ENCODE assay signal across 1 cellular context in the genomic region with DNA sequence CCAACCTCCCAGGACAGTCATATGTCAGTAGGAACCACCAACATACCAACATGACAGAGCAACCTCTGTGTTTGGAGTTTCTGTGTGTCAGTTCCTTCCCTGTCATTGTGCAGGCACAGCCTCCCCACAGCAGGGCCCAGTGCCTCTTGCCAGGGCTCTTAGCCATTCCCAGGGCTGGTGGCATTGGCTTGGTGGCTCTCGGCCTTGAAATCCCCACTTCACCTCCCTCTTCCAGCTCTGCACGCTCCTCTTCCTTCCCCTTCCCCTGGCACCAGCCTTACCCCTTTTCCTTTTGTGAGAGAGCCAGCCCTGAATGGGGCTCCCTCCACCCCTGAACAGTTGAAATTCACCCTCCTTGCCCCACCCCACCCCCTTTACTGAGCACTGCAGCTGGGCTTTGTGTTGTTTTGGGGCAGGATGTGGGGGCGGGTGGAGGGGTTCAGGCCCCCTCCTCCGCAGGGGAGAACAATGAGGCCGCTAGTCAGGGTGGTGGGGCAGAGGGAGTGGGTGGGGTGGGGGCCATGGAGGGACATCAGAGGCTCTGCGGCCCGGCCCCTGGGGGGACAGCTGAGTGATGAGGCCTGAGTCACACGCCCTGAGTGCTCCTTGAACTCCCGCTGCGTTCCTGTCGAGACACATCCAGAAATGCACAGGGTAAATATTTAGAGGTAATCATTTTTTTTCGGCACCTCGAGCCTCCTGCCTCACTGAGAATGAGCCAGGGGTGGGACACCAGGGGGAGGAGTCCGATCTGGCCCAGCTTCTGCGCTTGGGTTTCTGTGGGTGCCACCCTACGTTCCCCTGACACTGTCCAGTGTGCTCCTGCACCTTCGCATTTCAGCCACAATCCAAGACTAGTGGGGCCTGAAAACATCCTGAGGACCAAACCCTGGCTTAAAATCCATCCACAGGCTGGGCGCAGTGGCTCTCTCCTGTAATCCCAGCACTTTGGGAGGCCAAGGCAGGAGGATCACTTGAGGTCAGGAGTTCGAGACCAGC.
TF ChIP-seq lines count a peak whose summit lies in the region.

No MANE protein-coding gene starts in this region.

TF ChIP-seq in HEK293, 187 proteins besides CTCF, POLR2A, EP300 and RAD21 (continued from another document and continues in another):
- TF ChIP-seq AEBP2 (tag by site-specific recombination; IDR thresholded peaks at IDR 0.05; ENCODE audit: borderline replicate concordance) (no peak), ZNF221 (tag by site-specific recombination; IDR thresholded peaks at IDR 0.05; ENCODE audit: borderline replicate concordance) (no peak), ZBTB48 (tag by site-specific recombination; IDR thresholded peaks at IDR 0.05) (peak; percentile 53; the same call in 1 of the 2 replicates), ZBTB7A (tag by site-specific recombination; IDR thresholded peaks at IDR 0.05; ENCODE audit: low read depth) (no peak), ZFP37 (tag by site-specific recombination; IDR thresholded peaks at IDR 0.05) (no peak), IKZF3 (tag by site-specific recombination; IDR thresholded peaks at IDR 0.05) (0 out of 2 replicates have a peak, but pooled peaks have one; percentile 29), ZNF146 (tag by site-specific recombination; IDR thresholded peaks at IDR 0.05) (no peak), KLF7 (tag by site-specific recombination; IDR thresholded peaks at IDR 0.05; ENCODE audit: borderline replicate concordance) (no peak), ZNF311 (tag by site-specific recombination; IDR thresholded peaks at IDR 0.05; ENCODE audit: borderline replicate concordance) (no peak), GLIS1 (tag by site-specific recombination; IDR thresholded peaks at IDR 0.05) (peak; percentile 92), ZNF792 (tag by site-specific recombination; IDR thresholded peaks at IDR 0.05) (no peak), GLIS2 (tag by site-specific recombination; IDR thresholded peaks at IDR 0.05) (peak; percentile 59), ZNF366 (tag by site-specific recombination; conservative IDR thresholded peaks at IDR 0.05) (peak; percentile 52), ZSCAN23 (tag by site-specific recombination; IDR thresholded peaks at IDR 0.05) (0 out of 2 replicates have a peak, but pooled peaks have one; percentile 20), INSM2 (tag by site-specific recombination; IDR thresholded peaks at IDR 0.05) (peak; percentile 64), ZNF610 (tag by site-specific recombination; IDR thresholded peaks at IDR 0.05; ENCODE audit: borderline replicate concordance) (no peak), ZFHX2 (tag by site-specific recombination; conservative IDR thresholded peaks at IDR 0.05) (peak; percentile 95), ZBTB8A (tag by site-specific recombination; IDR thresholded peaks at IDR 0.05) (peak; percentile 42), KLF9 (tag by site-specific recombination; IDR thresholded peaks at IDR 0.05; ENCODE audit: low read depth) (peak; percentile 36; the same call in 1 of the 2 replicates), ZNF362 (tag by site-specific recombination; IDR thresholded peaks at IDR 0.05) (no peak), ZNF670 (tag by site-specific recombination; IDR thresholded peaks at IDR 0.05; ENCODE audit: low read depth) (no peak), ZIC2 (tag by site-specific recombination; IDR thresholded peaks at IDR 0.05) (peak; percentile 78), KLF16 (tag by site-specific recombination; IDR thresholded peaks at IDR 0.05) (no peak), ZNF398 (tag by site-specific recombination; IDR thresholded peaks at IDR 0.05) (peak; percentile 94), ZNF24 (tag by site-specific recombination; IDR thresholded peaks at IDR 0.05) (peak; percentile 76; the same call in 1 of the 2 replicates), ZNF660 (tag by site-specific recombination; IDR thresholded peaks at IDR 0.05) (peak; percentile 99), KLF10 (tag by site-specific recombination; IDR thresholded peaks at IDR 0.05) (0 out of 2 replicates have a peak, but pooled peaks have one; percentile 57), TCF7L2 (IDR thresholded peaks at IDR 0.05; ENCODE audit: borderline replicate concordance, low read depth, low read length) (peak; percentile 80), GLI2 (tag by site-specific recombination; IDR thresholded peaks at IDR 0.05; ENCODE audit: borderline replicate concordance, low read depth) (peak; percentile 45; the same call in 1 of the 2 replicates), KLF1 (tag by site-specific recombination; IDR thresholded peaks at IDR 0.05) (peak; percentile 82), ZNF654 (tag by site-specific recombination; IDR thresholded peaks at IDR 0.05; ENCODE audit: low read depth) (no peak), WT1 (tag by site-specific recombination; IDR thresholded peaks at IDR 0.05) (peak; percentile 75), ZNF184 (tag by site-specific recombination; IDR thresholded peaks at IDR 0.05) (0 out of 2 replicates have a peak, but pooled peaks have one; percentile 53)
- TF ChIP-seq, protein P1, sequence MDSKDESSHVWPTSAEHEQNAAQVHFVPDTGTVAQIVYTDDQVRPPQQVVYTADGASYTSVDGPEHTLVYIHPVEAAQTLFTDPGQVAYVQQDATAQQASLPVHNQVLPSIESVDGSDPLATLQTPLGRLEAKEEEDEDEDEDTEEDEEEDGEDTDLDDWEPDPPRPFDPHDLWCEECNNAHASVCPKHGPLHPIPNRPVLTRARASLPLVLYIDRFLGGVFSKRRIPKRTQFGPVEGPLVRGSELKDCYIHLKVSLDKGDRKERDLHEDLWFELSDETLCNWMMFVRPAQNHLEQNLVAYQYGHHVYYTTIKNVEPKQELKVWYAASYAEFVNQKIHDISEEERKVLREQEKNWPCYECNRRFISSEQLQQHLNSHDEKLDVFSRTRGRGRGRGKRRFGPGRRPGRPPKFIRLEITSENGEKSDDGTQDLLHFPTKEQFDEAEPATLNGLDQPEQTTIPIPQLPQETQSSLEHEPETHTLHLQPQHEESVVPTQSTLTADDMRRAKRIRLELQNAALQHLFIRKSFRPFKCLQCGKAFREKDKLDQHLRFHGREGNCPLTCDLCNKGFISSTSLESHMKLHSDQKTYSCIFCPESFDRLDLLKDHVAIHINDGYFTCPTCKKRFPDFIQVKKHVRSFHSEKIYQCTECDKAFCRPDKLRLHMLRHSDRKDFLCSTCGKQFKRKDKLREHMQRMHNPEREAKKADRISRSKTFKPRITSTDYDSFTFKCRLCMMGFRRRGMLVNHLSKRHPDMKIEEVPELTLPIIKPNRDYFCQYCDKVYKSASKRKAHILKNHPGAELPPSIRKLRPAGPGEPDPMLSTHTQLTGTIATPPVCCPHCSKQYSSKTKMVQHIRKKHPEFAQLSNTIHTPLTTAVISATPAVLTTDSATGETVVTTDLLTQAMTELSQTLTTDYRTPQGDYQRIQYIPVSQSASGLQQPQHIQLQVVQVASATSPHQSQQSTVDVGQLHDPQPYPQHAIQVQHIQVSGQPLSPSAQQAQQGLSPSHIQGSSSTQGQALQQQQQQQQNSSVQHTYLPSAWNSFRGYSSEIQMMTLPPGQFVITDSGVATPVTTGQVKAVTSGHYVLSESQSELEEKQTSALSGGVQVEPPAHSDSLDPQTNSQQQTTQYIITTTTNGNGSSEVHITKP (tag by site-specific recombination; IDR thresholded peaks at IDR 0.05), result peak; percentile 30; the same call in 1 of the 2 replicates
- TF ChIP-seq, protein P2, sequence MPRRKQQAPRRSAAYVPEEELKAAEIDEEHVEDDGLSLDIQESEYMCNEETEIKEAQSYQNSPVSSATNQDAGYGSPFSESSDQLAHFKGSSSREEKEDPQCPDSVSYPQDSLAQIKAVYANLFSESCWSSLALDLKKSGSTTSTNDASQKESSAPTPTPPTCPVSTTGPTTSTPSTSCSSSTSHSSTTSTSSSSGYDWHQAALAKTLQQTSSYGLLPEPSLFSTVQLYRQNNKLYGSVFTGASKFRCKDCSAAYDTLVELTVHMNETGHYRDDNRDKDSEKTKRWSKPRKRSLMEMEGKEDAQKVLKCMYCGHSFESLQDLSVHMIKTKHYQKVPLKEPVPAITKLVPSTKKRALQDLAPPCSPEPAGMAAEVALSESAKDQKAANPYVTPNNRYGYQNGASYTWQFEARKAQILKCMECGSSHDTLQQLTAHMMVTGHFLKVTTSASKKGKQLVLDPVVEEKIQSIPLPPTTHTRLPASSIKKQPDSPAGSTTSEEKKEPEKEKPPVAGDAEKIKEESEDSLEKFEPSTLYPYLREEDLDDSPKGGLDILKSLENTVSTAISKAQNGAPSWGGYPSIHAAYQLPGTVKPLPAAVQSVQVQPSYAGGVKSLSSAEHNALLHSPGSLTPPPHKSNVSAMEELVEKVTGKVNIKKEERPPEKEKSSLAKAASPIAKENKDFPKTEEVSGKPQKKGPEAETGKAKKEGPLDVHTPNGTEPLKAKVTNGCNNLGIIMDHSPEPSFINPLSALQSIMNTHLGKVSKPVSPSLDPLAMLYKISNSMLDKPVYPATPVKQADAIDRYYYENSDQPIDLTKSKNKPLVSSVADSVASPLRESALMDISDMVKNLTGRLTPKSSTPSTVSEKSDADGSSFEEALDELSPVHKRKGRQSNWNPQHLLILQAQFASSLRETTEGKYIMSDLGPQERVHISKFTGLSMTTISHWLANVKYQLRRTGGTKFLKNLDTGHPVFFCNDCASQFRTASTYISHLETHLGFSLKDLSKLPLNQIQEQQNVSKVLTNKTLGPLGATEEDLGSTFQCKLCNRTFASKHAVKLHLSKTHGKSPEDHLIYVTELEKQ (tag by site-specific recombination; IDR thresholded peaks at IDR 0.05; ENCODE audit: borderline replicate concordance), result peak; percentile 67; the same call in 1 of the 2 replicates
- TF ChIP-seq, protein P3, sequence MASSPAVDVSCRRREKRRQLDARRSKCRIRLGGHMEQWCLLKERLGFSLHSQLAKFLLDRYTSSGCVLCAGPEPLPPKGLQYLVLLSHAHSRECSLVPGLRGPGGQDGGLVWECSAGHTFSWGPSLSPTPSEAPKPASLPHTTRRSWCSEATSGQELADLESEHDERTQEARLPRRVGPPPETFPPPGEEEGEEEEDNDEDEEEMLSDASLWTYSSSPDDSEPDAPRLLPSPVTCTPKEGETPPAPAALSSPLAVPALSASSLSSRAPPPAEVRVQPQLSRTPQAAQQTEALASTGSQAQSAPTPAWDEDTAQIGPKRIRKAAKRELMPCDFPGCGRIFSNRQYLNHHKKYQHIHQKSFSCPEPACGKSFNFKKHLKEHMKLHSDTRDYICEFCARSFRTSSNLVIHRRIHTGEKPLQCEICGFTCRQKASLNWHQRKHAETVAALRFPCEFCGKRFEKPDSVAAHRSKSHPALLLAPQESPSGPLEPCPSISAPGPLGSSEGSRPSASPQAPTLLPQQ (tag by site-specific recombination; IDR thresholded peaks at IDR 0.05), result 0 out of 2 replicates have a peak, but pooled peaks have one; percentile 28
- TF ChIP-seq, protein P4, sequence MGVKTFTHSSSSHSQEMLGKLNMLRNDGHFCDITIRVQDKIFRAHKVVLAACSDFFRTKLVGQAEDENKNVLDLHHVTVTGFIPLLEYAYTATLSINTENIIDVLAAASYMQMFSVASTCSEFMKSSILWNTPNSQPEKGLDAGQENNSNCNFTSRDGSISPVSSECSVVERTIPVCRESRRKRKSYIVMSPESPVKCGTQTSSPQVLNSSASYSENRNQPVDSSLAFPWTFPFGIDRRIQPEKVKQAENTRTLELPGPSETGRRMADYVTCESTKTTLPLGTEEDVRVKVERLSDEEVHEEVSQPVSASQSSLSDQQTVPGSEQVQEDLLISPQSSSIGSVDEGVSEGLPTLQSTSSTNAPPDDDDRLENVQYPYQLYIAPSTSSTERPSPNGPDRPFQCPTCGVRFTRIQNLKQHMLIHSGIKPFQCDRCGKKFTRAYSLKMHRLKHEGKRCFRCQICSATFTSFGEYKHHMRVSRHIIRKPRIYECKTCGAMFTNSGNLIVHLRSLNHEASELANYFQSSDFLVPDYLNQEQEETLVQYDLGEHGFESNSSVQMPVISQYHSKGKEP (tag by site-specific recombination; IDR thresholded peaks at IDR 0.05), result peak; percentile 79
